9 cellular contexts compared by ENCODE assay signal in genomic region chr14:75222208-75222701, GRCh38. TPM values are rescaled to one million over a fixed set of nuclear protein-coding genes. Genes with fewer than 3 reads are reported as not detected.
DNase-seq lines count a peak whose midpoint lies in the region; ATAC-seq and TF ChIP-seq lines count a peak whose summit lies in the region.
"Had no signal": no experiment of that assay in that cellular context is flagged by ENCODE, and none has a peak within 500 bp of the region (broad histone marks: within the 10 kb centered on the region; RNA-seq: fewer than 3 reads in every experiment).

No MANE protein-coding gene starts in this region.

- no peaks in the 10 kb centered on the region for H3K9me3 Mint-ChIP-seq in T-helper 2 cell treated with Interferon-gamma antibody and Interleukin-4, amounts not matched to agents 5 μg/mL and 100 μg/mL, for 36 hours

- ATAC-seq in GM21786 (IDR thresholded peaks at IDR 0.05; ENCODE audit: unreplicated experiment) (peak; percentile 51), heart left ventricle (peak; percentile 59 to 86 (median 76)), PC-3 (no peak)

- POLR2A ChIA-PET in RWPE1 (lab: Yijun Ruan, JAX; ENCODE audit: low non-redundant PET), result no interaction called here
- POLR2A ChIA-PET in PC-3 (lab: Charles Lee; ENCODE audit: unreplicated experiment), result no interaction called here

- 49 to 63% (median 53%) methylated on average over 12 of the region's 12 CpGs for WGBS in heart left ventricle, 4 donors

- BruUV-seq in PC-3 (replicated peaks; lab: Mats Ljungman, UMichigan), result no TSS peak

- H3K4me3 ChIP-seq in heart left ventricle (no peak overlapping the region), PC-3 (ENCODE audit: low read length) (no peak overlapping the region)

- H3K4me2 ChIP-seq in PC-3 (ENCODE audit: low read length), result no peak overlapping the region

- H3K27ac Mint-ChIP-seq in T-helper 2 cell treated with Interferon-gamma antibody and Interleukin-4, amounts not matched to agents 5 μg/mL and 100 μg/mL, for 36 hours, result no peak overlapping the region

- H3K9me2 ChIP-seq in PC-3 (replicated peaks; ENCODE audit: low read length), result no peaks in the 10 kb centered on the region

- H3K36me3 ChIP-seq in heart left ventricle, result no peaks in the 10 kb centered on the region
- no peaks in the 10 kb centered on the region for H3K36me3 ChIP-seq in PC-3 (ENCODE audit: low read depth, low read length)

- H3K79me2 ChIP-seq in PC-3 (ENCODE audit: low read length), result no peaks in the 10 kb centered on the region

- H3K27me3 ChIP-seq in heart left ventricle (no peaks in the 10 kb centered on the region), PC-3 (ENCODE audit: low read length) (no peaks in the 10 kb centered on the region)

- no peaks in the 10 kb centered on the region for H3K36me3 Mint-ChIP-seq in T-helper 2 cell treated with Interferon-gamma antibody and Interleukin-4, amounts not matched to agents 5 μg/mL and 100 μg/mL, for 36 hours (ENCODE audit: low read depth)

- no peak for TF ChIP-seq POLR2A in heart left ventricle (IDR thresholded peaks at IDR 0.05)

- no peaks in the 10 kb centered on the region for H4K20me1 ChIP-seq in PC-3 (ENCODE audit: low read length)

- H2AFZ ChIP-seq in PC-3 (ENCODE audit: low read length), result no peak overlapping the region

- CTCF ChIA-PET in RWPE1 (lab: Yijun Ruan, JAX) (no interaction called here), PC-3 (lab: Charles Lee) (interaction anchor here (0.6 kb wide), 1 partner anchor 1747 kb away, joined by 5 read pairs; no protein-coding TSS in a partner anchor)

- H3K4me3 Mint-ChIP-seq in T-helper 2 cell treated with Interferon-gamma antibody and Interleukin-4, amounts not matched to agents 5 μg/mL and 100 μg/mL, for 36 hours, result no peak overlapping the region

- intact Hi-C loops in heart left ventricle (cut with DNase I) (no loop called here), PC-3 (cut with micrococcal nuclease) (no loop called here)

- peaks cover 12% of the 10 kb centered on the region for H3K27me3 Mint-ChIP-seq in T-helper 2 cell treated with Interferon-gamma antibody and Interleukin-4, amounts not matched to agents 5 μg/mL and 100 μg/mL, for 36 hours (ENCODE audit: low read depth)

- DNase-seq in 8988T, result peak; percentile 59
- DNase-seq in RWPE1 (ENCODE audit: low spot score), result peak; percentile 96
- peak in 4 of 5 donors; percentile 25 to 66 (median 48) for DNase-seq in heart left ventricle
- DNase-seq in stimulated activated CD4-positive, alpha-beta T cell treated with anti-CD3 and anti-CD28 coated beads, Interleukin-4, amount 100 ng/mL, for 1 hour, result no peak
- DNase-seq in GOT3 (lab: John Stamatoyannopoulos, UW), result no peak
- DNase-seq in T-helper 2 cell treated with Interferon-gamma antibody and Interleukin-4, amounts not matched to agents 5 μg/mL and 100 μg/mL, for 36 hours (ENCODE audit: low spot score), result no peak
- no peak for DNase-seq in PC-3
- DNase-seq: stimulated activated naive CD4-positive, alpha-beta T cell had no signal

- H3K9ac ChIP-seq in PC-3 (ENCODE audit: low read length), result no peak overlapping the region

- H3K27ac ChIP-seq in RWPE1, result peak overlapping the region; percentile 93
- H3K27ac ChIP-seq in heart left ventricle, result no peak overlapping the region
- H3K27ac ChIP-seq in PC-3 (ENCODE audit: low read length), result no peak overlapping the region

- TF ChIP-seq CTCF in RWPE1 (conservative IDR thresholded peaks at IDR 0.05; ENCODE audit: low read depth), result no peak
- TF ChIP-seq CTCF in heart left ventricle (IDR thresholded peaks at IDR 0.05), result no peak
- TF ChIP-seq CTCF in PC-3 (conservative IDR thresholded peaks at IDR 0.05; ENCODE audit: low read depth, low read length), result no peak

- H3K9me3 ChIP-seq in heart left ventricle, result no peaks in the 10 kb centered on the region
- no peaks in the 10 kb centered on the region for H3K9me3 ChIP-seq in PC-3 (ENCODE audit: low read length)

- H3K4me1 Mint-ChIP-seq in T-helper 2 cell treated with Interferon-gamma antibody and Interleukin-4, amounts not matched to agents 5 μg/mL and 100 μg/mL, for 36 hours (ENCODE audit: low read depth), result peaks cover 8% of the 10 kb centered on the region

- no peaks in the 10 kb centered on the region for H3F3A ChIP-seq in PC-3 (ENCODE audit: low read length, unreplicated experiment)

- peaks cover 0 to 45% (median 0%) of the 10 kb centered on the region in 12 donors for H3K4me1 ChIP-seq in heart left ventricle
- H3K4me1 ChIP-seq in PC-3 (ENCODE audit: insufficient read depth, low read length), result no peaks in the 10 kb centered on the region

RNA-seq across cellular contexts. Expression of gene TMED10, which starts 45.8 kb away (rescaled TPM):
- total RNA-seq in heart left ventricle (100 to 1,000 TPM; 235 to 362 (median 275) TPM), PC-3 (2014; rRNA removed) (246 and 253 TPM in 2 replicates)
- polyA plus RNA-seq in heart left ventricle, result 100 to 1,000 TPM in 1 of 2 donors, 10 to 100 TPM in 1; 56.4 to 398 TPM

RNA-seq across cellular contexts. Expression of gene FOS, which starts 56.4 kb away (rescaled TPM):
- total RNA-seq in heart left ventricle (100 to 1,000 TPM in 1 of 9 donors, 10 to 100 TPM in 6, 1 to 10 TPM in 2; 6.5 to 549 (median 28.6) TPM), PC-3 (2014; rRNA removed) (99.2 and 103 TPM in 2 replicates)
- polyA plus RNA-seq in heart left ventricle, result 10 to 100 TPM; 24.1 to 49.4 TPM

Comparison
In these comparisons a context has a peak if more than half of its experiments do, and no peak if none do; other contexts are left out.
1. DNase-seq: peak in 8988T (single experiment), RWPE1 (single experiment) and heart left ventricle (4 of 5); none in stimulated activated CD4-positive, alpha-beta T cell treated with anti-CD3 and anti-CD28 coated beads, Interleukin-4, amount 100 ng/mL, for 1 hour (single experiment), GOT3 (single experiment), T-helper 2 cell treated with Interferon-gamma antibody and Interleukin-4, amounts not matched to agents 5 μg/mL and 100 μg/mL, for 36 hours (single experiment) and PC-3 (single experiment).